In the genomic region with DNA sequence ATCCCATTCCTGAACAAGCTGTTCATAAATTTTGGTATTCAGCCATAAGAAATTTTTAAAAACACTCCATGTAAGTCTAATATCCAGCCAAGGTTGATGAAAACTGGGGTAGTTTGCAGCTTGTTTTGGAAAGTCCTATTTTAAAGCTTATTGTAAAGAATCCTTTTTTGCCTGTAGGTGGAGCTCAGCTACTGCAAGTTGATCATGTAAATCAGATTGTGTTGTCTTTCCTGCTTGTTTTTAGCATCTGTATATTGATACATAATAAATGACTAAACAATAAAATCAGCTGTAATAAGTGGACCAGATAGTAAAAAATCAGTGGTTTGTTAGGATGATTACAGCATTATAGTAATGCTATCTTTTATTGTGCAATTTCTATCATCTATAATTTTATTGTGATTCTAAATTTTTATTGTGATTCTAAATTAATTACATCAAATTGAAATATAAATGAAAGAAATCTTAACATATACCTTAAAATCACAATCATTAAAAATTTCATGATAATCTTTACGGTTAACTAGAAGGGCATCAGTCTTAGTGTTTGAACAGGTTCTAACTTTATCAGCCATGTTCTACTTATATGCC, we compare ENCODE assay signal across 10 cellular contexts. TPM values are rescaled to one million over a fixed set of nuclear protein-coding genes. Genes with fewer than 3 reads are reported as not detected.
DNase-seq lines count a peak whose midpoint lies in the region; ATAC-seq and TF ChIP-seq lines count a peak whose summit lies in the region.
"Had no signal": no experiment of that assay in that cellular context is flagged by ENCODE, and none has a peak within 500 bp of the region (broad histone marks: within the 10 kb centered on the region; RNA-seq: fewer than 3 reads in every experiment).

No MANE protein-coding gene starts in this region.

- no peaks in the 10 kb centered on the region for H3K27me3 Mint-ChIP-seq in brain
- H3K27me3 Mint-ChIP-seq: activated naive CD4-positive, alpha-beta T cell treated with anti-CD3 and anti-CD28 coated beads, Interleukin-2, amount 50 U/mL, for 24 hours had no signal

- POLR2A ChIA-PET in HEK293T (lab: Yijun Ruan, JAX), result interaction anchor here (1.0 kb wide), 1 partner anchor 671 kb away, joined by 3 read pairs; a partner anchor contains a TSS

- DNase-seq in NCI-H1092 treated with DMSO at 0.1 percent for 48 hours (lab: John Stamatoyannopoulos, UW), result peak; percentile 41
- no peak for DNase-seq in NCI-H1092 (lab: John Stamatoyannopoulos, UW)
- peak; percentile 25 for DNase-seq in HEK293T (ENCODE audit: extremely low spot score)
- DNase-seq in NCI-H524 treated with DMSO at 0.1 percent for 48 hours (lab: John Stamatoyannopoulos, UW), result peak; percentile 26
- peak; percentile 82 for DNase-seq in iris pigment epithelial cell (ENCODE audit: low read depth)
- no peak for DNase-seq in thoracic aorta (ENCODE audit: low spot score)
- no peak for DNase-seq in epidermal melanocyte (ENCODE audit: insufficient read length, low spot score)

- H3K4me1 Mint-ChIP-seq in brain, result no peaks in the 10 kb centered on the region
- H3K4me1 Mint-ChIP-seq: activated naive CD4-positive, alpha-beta T cell treated with anti-CD3 and anti-CD28 coated beads, Interleukin-2, amount 50 U/mL, for 24 hours had no signal

- no peak overlapping the region for H3K27ac ChIP-seq in thoracic aorta
- H3K27ac ChIP-seq: BLaER1 treated with 17β-estradiol and CSF1 and Interleukin-3, amounts not matched to agents 10 nM and 100 nM had no signal

- H3K4me3 Mint-ChIP-seq in brain, result no peak overlapping the region
- H3K4me3 Mint-ChIP-seq: activated naive CD4-positive, alpha-beta T cell treated with anti-CD3 and anti-CD28 coated beads, Interleukin-2, amount 50 U/mL, for 24 hours had no signal

- no peaks in the 10 kb centered on the region for H3K9me3 Mint-ChIP-seq in brain
- H3K9me3 Mint-ChIP-seq: activated naive CD4-positive, alpha-beta T cell treated with anti-CD3 and anti-CD28 coated beads, Interleukin-2, amount 50 U/mL, for 24 hours had no signal

- no peaks in the 10 kb centered on the region for H3K9me3 ChIP-seq in thoracic aorta
- H3K9me3 ChIP-seq: BLaER1 treated with 17β-estradiol and CSF1 and Interleukin-3, amounts not matched to agents 10 nM and 100 nM had no signal

- CTCF ChIA-PET in HEK293T (lab: Yijun Ruan, JAX), result interaction anchor here (0.6 to 1.8 kb wide), 6 partner anchors 129 to 672 kb away, joined by 3 to 9 read pairs (median 3); no protein-coding TSS in a partner anchor

- no peaks in the 10 kb centered on the region for H3K27me3 ChIP-seq in thoracic aorta (replicated peaks; ENCODE audit: insufficient read depth)
- H3K27me3 ChIP-seq: BLaER1 treated with 17β-estradiol and CSF1 and Interleukin-3, amounts not matched to agents 10 nM and 100 nM had no signal

- H3K27ac Mint-ChIP-seq in brain, result no peak overlapping the region
- H3K27ac Mint-ChIP-seq: activated naive CD4-positive, alpha-beta T cell treated with anti-CD3 and anti-CD28 coated beads, Interleukin-2, amount 50 U/mL, for 24 hours had no signal

- TF ChIP-seq CTCF in brain (conservative IDR thresholded peaks at IDR 0.05) (peak; percentile 82 to 86), thoracic aorta (IDR thresholded peaks at IDR 0.05) (peak; percentile 43)

- peaks cover 13% of the 10 kb centered on the region for H3K36me3 Mint-ChIP-seq in brain

- no peak overlapping the region for H3K4me3 ChIP-seq in thoracic aorta
- H3K4me3 ChIP-seq: BLaER1 treated with 17β-estradiol and CSF1 and Interleukin-3, amounts not matched to agents 10 nM and 100 nM had no signal

- no peaks in the 10 kb centered on the region for H3K36me3 ChIP-seq in thoracic aorta

- peaks cover 0 to 6% of the 10 kb centered on the region in 2 donors for H3K4me1 ChIP-seq in thoracic aorta (ENCODE audit: control insufficient read depth in 1 of 2, low read depth in 2 of 2)
- H3K4me1 ChIP-seq: BLaER1 treated with 17β-estradiol and CSF1 and Interleukin-3, amounts not matched to agents 10 nM and 100 nM had no signal

- ATAC-seq in thoracic aorta (ENCODE audit: insufficient number of reproducible peaks, low FRiP score, low read depth), result no peak

TF ChIP-seq in HEK293T, 16 proteins besides CTCF, POLR2A, EP300 and RAD21:
- TF ChIP-seq LEF1 (IDR thresholded peaks at IDR 0.05; ENCODE audit: borderline replicate concordance), result no peak
- TF ChIP-seq NFRKB (IDR thresholded peaks at IDR 0.05), result no peak
- TF ChIP-seq BHLHE40 (IDR thresholded peaks at IDR 0.05; ENCODE audit: borderline replicate concordance), result no peak
- no peak for TF ChIP-seq ELF4 (IDR thresholded peaks at IDR 0.05)
- no peak for TF ChIP-seq SUZ12 (IDR thresholded peaks at IDR 0.05)
- TF ChIP-seq L3MBTL2 (conservative IDR thresholded peaks at IDR 0.05), result no peak
- no peak for TF ChIP-seq ARNT (IDR thresholded peaks at IDR 0.05)
- no peak for TF ChIP-seq CTBP1 (IDR thresholded peaks at IDR 0.05; ENCODE audit: borderline replicate concordance)
- no peak for TF ChIP-seq HDGF (IDR thresholded peaks at IDR 0.05; ENCODE audit: borderline replicate concordance)

RNA-seq across cellular contexts. Expression of a gene that starts 42.4 kb away (rescaled TPM):
- polyA plus RNA-seq in brain (ENCODE audit: insufficient read depth, low read depth, low replicate concordance), result 16.3 TPM
- total RNA-seq in thoracic aorta, result 10 to 100 TPM; 13.4 to 24.8 TPM

RNA-seq across cellular contexts. Expression of a gene that starts 42.7 kb away (rescaled TPM):
- polyA plus RNA-seq in brain (ENCODE audit: insufficient read depth, low read depth, low replicate concordance), result 5.4 TPM
- 10 to 100 TPM in 1 of 2 donors, 1 to 10 TPM in 1; 8.5 to 12.1 TPM for total RNA-seq in thoracic aorta

Comparison
In these comparisons a context has a peak if more than half of its experiments do, and no peak if none do; other contexts are left out.
1. DNase-seq: peak in NCI-H1092 treated with DMSO at 0.1 percent for 48 hours (single experiment), HEK293T (single experiment), NCI-H524 treated with DMSO at 0.1 percent for 48 hours (single experiment) and iris pigment epithelial cell (single experiment); none in NCI-H1092 (single experiment), thoracic aorta (single experiment) and epidermal melanocyte (single experiment).